In the genomic region with DNA sequence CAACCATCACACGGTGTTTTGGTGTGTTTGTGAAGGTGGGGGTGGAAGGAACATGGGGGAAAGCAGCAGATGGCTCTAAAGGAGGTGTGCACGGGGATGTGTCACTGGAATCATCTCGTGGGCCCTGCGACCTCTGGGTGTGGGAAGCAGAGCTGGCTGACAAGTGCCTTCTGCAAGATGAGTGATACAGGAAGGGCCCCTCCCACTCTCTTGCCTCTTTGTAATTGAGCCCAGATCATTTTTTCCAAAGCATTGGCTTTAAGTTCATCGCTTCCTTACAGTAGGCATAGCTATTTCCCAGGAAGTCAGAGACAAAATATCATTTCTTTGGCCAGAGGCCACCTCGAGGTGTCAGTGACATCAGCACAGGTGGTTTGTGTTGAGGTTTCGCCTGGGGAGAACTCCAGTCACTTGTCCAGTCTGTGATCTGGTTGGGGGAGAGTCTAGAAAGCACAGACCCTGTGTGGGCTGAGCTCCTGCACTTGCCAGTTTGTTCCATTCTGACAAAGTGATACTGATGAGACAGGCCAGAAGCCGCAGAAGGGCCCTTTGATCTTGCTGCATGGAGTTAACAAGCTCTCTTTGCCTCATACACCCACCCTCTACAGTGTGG, we compare ENCODE assay signal across 8 cellular contexts. TPM values are rescaled to one million over a fixed set of nuclear protein-coding genes. Genes with fewer than 3 reads are reported as not detected.
A peak's percentile ranks its signal among the peaks of the same experiment; 100 is the strongest.
DNase-seq lines count a peak whose midpoint lies in the region; ATAC-seq and TF ChIP-seq lines count a peak whose summit lies in the region.

No MANE protein-coding gene starts in this region.

- intact Hi-C loops in activated CD4-positive, alpha-beta T cell treated with anti-CD3 and anti-CD28 coated beads for 36 hours (cut with DNase I, micrococcal nuclease), result loop anchor here (1.0 to 5.0 kb wide), 12 partner anchors 20 to 506 kb away; partner anchors contain the start of genes CHTF8 (in 2 of the 2), UTP4 (in 2 of the 2), NFAT5 (in 1 of the 2) and SNTB2 (in 1 of the 2)

- H3K9me3 Mint-ChIP-seq in activated CD4-positive, alpha-beta T cell treated with anti-CD3 and anti-CD28 coated beads for 36 hours (ENCODE audit: low read depth), result no peaks in the 10 kb centered on the region

- H3K4me3 Mint-ChIP-seq in activated CD4-positive, alpha-beta T cell treated with anti-CD3 and anti-CD28 coated beads for 36 hours, result peak overlapping the region; percentile 32

- peaks cover 52% of the 10 kb centered on the region for H3K4me1 Mint-ChIP-seq in activated CD4-positive, alpha-beta T cell treated with anti-CD3 and anti-CD28 coated beads for 36 hours

- ATAC-seq in activated CD4-positive, alpha-beta T cell treated with anti-CD3 and anti-CD28 coated beads for 36 hours, result peak; percentile 92
- no peak for ATAC-seq in HG02798 (IDR thresholded peaks at IDR 0.05; ENCODE audit: poor library complexity, unreplicated experiment)

- POLR2A ChIA-PET in activated CD4-positive, alpha-beta T cell treated with anti-CD3 and anti-CD28 coated beads for 36 hours (lab: Charles Lee), result interaction anchor here (0.6 to 2.6 kb wide), 12 partner anchors 9 to 608 kb away, joined by 3 to 15 read pairs (median 5); partner anchors contain the start of gene SNTB2

- H3K27me3 Mint-ChIP-seq in activated CD4-positive, alpha-beta T cell treated with anti-CD3 and anti-CD28 coated beads for 36 hours, result no peaks in the 10 kb centered on the region

- no peak overlapping the region for H3K4me3 ChIP-seq in cardiac fibroblast (replicated peaks in 1 of 2; ENCODE audit: low read depth in 2 of 2, low read length in 2 of 2)

- CTCF ChIA-PET in activated CD4-positive, alpha-beta T cell treated with anti-CD3 and anti-CD28 coated beads for 36 hours (lab: Charles Lee), result interaction anchor here (0.6 to 2.4 kb wide), 16 partner anchors 9 to 144 kb away, joined by 3 to 13 read pairs (median 6); partner anchors contain the start of gene SNTB2

- no peak for TF ChIP-seq CTCF in cardiac fibroblast (IDR thresholded peaks at IDR 0.05; ENCODE audit: low read depth, low read length)

- DNase-seq in Daoy (ENCODE audit: low read depth) (peak; percentile 46), cardiac fibroblast (ENCODE audit: low read depth in 2 of 2) (peak; percentile 26 to 51), globus pallidus (ENCODE audit: low spot score) (no peak), HuH-7 (ENCODE audit: low spot score) (no peak), LoVo (ENCODE audit: low spot score) (no peak)
- DNase-seq in activated CD4-positive, alpha-beta T cell treated with anti-CD3 and anti-CD28 coated beads for 36 hours, result peak; percentile 91
- DNase-seq in stimulated activated CD4-positive, alpha-beta T cell treated with anti-CD3 and anti-CD28 coated beads, Interleukin-15, amount 100 ng/mL, for 24 hours, result peak; percentile 87

- peak overlapping the region; percentile 87 for H3K27ac Mint-ChIP-seq in activated CD4-positive, alpha-beta T cell treated with anti-CD3 and anti-CD28 coated beads for 36 hours

- H3K36me3 Mint-ChIP-seq in activated CD4-positive, alpha-beta T cell treated with anti-CD3 and anti-CD28 coated beads for 36 hours (ENCODE audit: low read depth), result peaks cover 64% of the 10 kb centered on the region

RNA-seq across cellular contexts. Expression of gene SNTB2, which starts 20.6 kb away (rescaled TPM):
- 5.6 and 6.8 TPM in 2 replicates for total RNA-seq in Daoy (2014; rRNA removed; shearing (Covaris generic))
- total RNA-seq in activated CD4-positive, alpha-beta T cell treated with anti-CD3 and anti-CD28 coated beads for 36 hours, result 10 to 100 TPM; 15.7 to 17.2 TPM

RNA-seq across cellular contexts. Expression of gene UTP4, which starts 33.9 kb away (rescaled TPM):
- 24.3 and 47.0 TPM in 2 replicates for total RNA-seq in Daoy (2014; rRNA removed; shearing (Covaris generic))
- 100 to 1,000 TPM; 102 to 119 TPM for total RNA-seq in activated CD4-positive, alpha-beta T cell treated with anti-CD3 and anti-CD28 coated beads for 36 hours

RNA-seq across cellular contexts. Expression of gene CHTF8, which starts 33.9 kb away (rescaled TPM):
- 32.7 and 46.9 TPM in 2 replicates for total RNA-seq in Daoy (2014; rRNA removed; shearing (Covaris generic))
- total RNA-seq in activated CD4-positive, alpha-beta T cell treated with anti-CD3 and anti-CD28 coated beads for 36 hours, result 100 to 1,000 TPM; 153 to 194 TPM

Comparison
In these comparisons a context has a peak if more than half of its experiments do, and no peak if none do; other contexts are left out.
1. DNase-seq: peak in Daoy (single experiment), activated CD4-positive, alpha-beta T cell treated with anti-CD3 and anti-CD28 coated beads for 36 hours (single experiment), cardiac fibroblast (2 of 2) and stimulated activated CD4-positive, alpha-beta T cell treated with anti-CD3 and anti-CD28 coated beads, Interleukin-15, amount 100 ng/mL, for 24 hours (single experiment); none in globus pallidus (single experiment), HuH-7 (single experiment) and LoVo (single experiment).